Comparison of ENCODE assay signal across 27 cellular contexts in genomic region chr12:29707846-29708245, GRCh38.
"Had no signal": no experiment of that assay in that cellular context is flagged by ENCODE, and none has a peak within 500 bp of the region (broad histone marks: within the 10 kb centered on the region; RNA-seq: fewer than 3 reads in every experiment).

No MANE protein-coding gene starts in this region.

- H3K4me1 Mint-ChIP-seq: naive thymus-derived CD4-positive, alpha-beta T cell; stimulated activated memory B cell treated with anti-CD40 and anti-IgM and Interleukin-4, amounts not matched to agents 10 μg/mL and 1 μg/mL and 100 μg/mL, for 72 hours had no signal

- H3K27me3 Mint-ChIP-seq: stimulated activated memory B cell treated with anti-CD40 and anti-IgM and Interleukin-4, amounts not matched to agents 10 μg/mL and 1 μg/mL and 100 μg/mL, for 72 hours had no signal

- H3K4me1 ChIP-seq: prostate gland, upper lobe of left lung had no signal

- H3K9me3 ChIP-seq: esophagus muscularis mucosa, gastroesophageal sphincter, heart left ventricle, left lung, prostate gland, sigmoid colon, spleen, testis, tibial nerve, upper lobe of left lung had no signal

- H2AFZ ChIP-seq: hepatocyte had no signal

- H3K4me2 ChIP-seq: hepatocyte had no signal

- H3K79me2 ChIP-seq: hepatocyte had no signal

- H3K27me3 ChIP-seq: esophagus muscularis mucosa, foreskin keratinocyte, gastroesophageal sphincter, heart left ventricle, hepatocyte, left lung, sigmoid colon, spleen, testis, tibial nerve, upper lobe of left lung had no signal

- H3K4me3 Mint-ChIP-seq: naive thymus-derived CD4-positive, alpha-beta T cell; nephron progenitor cell; stimulated activated memory B cell treated with anti-CD40 and anti-IgM and Interleukin-4, amounts not matched to agents 10 μg/mL and 1 μg/mL and 100 μg/mL, for 72 hours had no signal

- H3K4me3 ChIP-seq: coronary artery, esophagus muscularis mucosa, gastroesophageal sphincter, heart left ventricle, hepatocyte, left lung, prostate gland, sigmoid colon, skin epidermis, spleen, testis, tibial nerve, upper lobe of left lung had no signal

- H3K36me3 Mint-ChIP-seq: stimulated activated memory B cell treated with anti-CD40 and anti-IgM and Interleukin-4, amounts not matched to agents 10 μg/mL and 1 μg/mL and 100 μg/mL, for 72 hours had no signal

- H3K27ac ChIP-seq: coronary artery, esophagus muscularis mucosa, foreskin keratinocyte, gastroesophageal sphincter, heart left ventricle, hepatocyte, left lung, prostate gland, sigmoid colon, skin epidermis, testis, tibial nerve, upper lobe of left lung had no signal

- H3K9me3 Mint-ChIP-seq: nephron progenitor cell; stimulated activated memory B cell treated with anti-CD40 and anti-IgM and Interleukin-4, amounts not matched to agents 10 μg/mL and 1 μg/mL and 100 μg/mL, for 72 hours had no signal

- DNase-seq: dermis blood vessel endothelial cell; effector memory CD4-positive, alpha-beta T cell; foreskin keratinocyte; heart left ventricle; left cardiac atrium; left lung; mesendoderm; midbrain; naive thymus-derived CD4-positive, alpha-beta T cell; nephron progenitor cell; nucleus accumbens; right cardiac atrium; sigmoid colon; spleen; stimulated activated CD4-positive, alpha-beta T cell treated with anti-CD3 and anti-CD28 coated beads, Interleukin-4, amount 100 ng/mL, for 4 hours; stimulated activated naive CD8-positive, alpha-beta T cell treated with anti-CD3 and anti-CD28 coated beads, Interleukin-15, Interleukin-2, amounts not matched to agents 100 U/mL and 50 U/mL, for 24 hours; substantia nigra; testis; upper lobe of left lung had no signal

- H3K36me3 ChIP-seq: gastroesophageal sphincter, left lung, prostate gland, sigmoid colon, tibial nerve, upper lobe of left lung had no signal

- H3K27ac Mint-ChIP-seq: naive thymus-derived CD4-positive, alpha-beta T cell; nephron progenitor cell; stimulated activated memory B cell treated with anti-CD40 and anti-IgM and Interleukin-4, amounts not matched to agents 10 μg/mL and 1 μg/mL and 100 μg/mL, for 72 hours had no signal
